ENCODE assay signal across 9 cellular contexts in genomic region chr19:6767357-6768235, GRCh38. TPM values are rescaled to one million over a fixed set of nuclear protein-coding genes. Genes with fewer than 3 reads are reported as not detected.
DNase-seq lines count a peak whose midpoint lies in the region; ATAC-seq and FAIRE-seq lines count a peak whose summit lies in the region.
"Had no signal": no experiment of that assay in that cellular context is flagged by ENCODE, and none has a peak within 500 bp of the region (broad histone marks: within the 10 kb centered on the region; RNA-seq: fewer than 3 reads in every experiment).

TSS of gene SH2D3A (minus strand) at chr19:6767435. CDS start at chr19:6763748, 3,687 bp downstream.

- H3K27ac ChIP-seq in rectal smooth muscle tissue (ENCODE audit: low read depth, low read length), result no peak within 1 kb of the TSS

- intact Hi-C loops in Right ventricle myocardium inferior (cut with DNase I), result no loop called here

- H3K4me3 ChIP-seq in rectal smooth muscle tissue (ENCODE audit: low read length), result peak within 1 kb of the TSS; percentile 63

- H3K27me3 ChIP-seq in rectal smooth muscle tissue (ENCODE audit: control insufficient read depth, insufficient read depth, low read length), result peaks cover 6% of the 10 kb centered on the region

- DNase-seq in CMK (ENCODE audit: low read depth), result peak; percentile 87
- peak; percentile 94 for DNase-seq in HPDE6-E6E7 (ENCODE audit: extremely low spot score)
- peak; percentile 38 for DNase-seq in RCC 7860 (ENCODE audit: low spot score)
- DNase-seq in activated T-helper 1 cell treated with anti-CD3 and anti-CD28 coated beads, Interleukin-2, amount 50 U/mL, for 16 hours (ENCODE audit: low read depth in 1 of 2, low spot score in 1 of 2), result peak; percentile 87 to 90
- DNase-seq in Right ventricle myocardium inferior (ENCODE audit: missing footprints), result peak; percentile 87
- DNase-seq in SHP77 treated with DMSO at 0.1 percent for 48 hours (lab: John Stamatoyannopoulos, UW), result no peak

- H3K4me1 ChIP-seq in rectal smooth muscle tissue (ENCODE audit: control insufficient read depth, insufficient read depth, low read length), result peaks cover 3% of the 10 kb centered on the region

- no peak for FAIRE-seq in RCC 7860 (lab: Jason Lieb, UNC)

- ATAC-seq in GM21360 (IDR thresholded peaks at IDR 0.05; ENCODE audit: unreplicated experiment) (peak; percentile 53), Right ventricle myocardium inferior (peak; percentile 63)

- H3K36me3 ChIP-seq in rectal smooth muscle tissue (ENCODE audit: control insufficient read depth, insufficient read depth, low read length), result no peaks in the 10 kb centered on the region

- peak within 1 kb of the TSS; percentile 62 for H3K9ac ChIP-seq in rectal smooth muscle tissue (ENCODE audit: low read length)

RNA-seq across cellular contexts. Expression of gene SH2D3A, which starts in this region (rescaled TPM):
- total RNA-seq in Right ventricle myocardium inferior, result not detected
- total RNA-seq: LHCN-M2 had no signal

Comparison
In these comparisons a context has a peak if more than half of its experiments do, and no peak if none do; other contexts are left out.
1. Peak in DNase-seq and ATAC-seq in Right ventricle myocardium inferior; RNA of the gene not detected or under 1 TPM.